Comparison of ENCODE assay signal across 8 cellular contexts in the genomic region with DNA sequence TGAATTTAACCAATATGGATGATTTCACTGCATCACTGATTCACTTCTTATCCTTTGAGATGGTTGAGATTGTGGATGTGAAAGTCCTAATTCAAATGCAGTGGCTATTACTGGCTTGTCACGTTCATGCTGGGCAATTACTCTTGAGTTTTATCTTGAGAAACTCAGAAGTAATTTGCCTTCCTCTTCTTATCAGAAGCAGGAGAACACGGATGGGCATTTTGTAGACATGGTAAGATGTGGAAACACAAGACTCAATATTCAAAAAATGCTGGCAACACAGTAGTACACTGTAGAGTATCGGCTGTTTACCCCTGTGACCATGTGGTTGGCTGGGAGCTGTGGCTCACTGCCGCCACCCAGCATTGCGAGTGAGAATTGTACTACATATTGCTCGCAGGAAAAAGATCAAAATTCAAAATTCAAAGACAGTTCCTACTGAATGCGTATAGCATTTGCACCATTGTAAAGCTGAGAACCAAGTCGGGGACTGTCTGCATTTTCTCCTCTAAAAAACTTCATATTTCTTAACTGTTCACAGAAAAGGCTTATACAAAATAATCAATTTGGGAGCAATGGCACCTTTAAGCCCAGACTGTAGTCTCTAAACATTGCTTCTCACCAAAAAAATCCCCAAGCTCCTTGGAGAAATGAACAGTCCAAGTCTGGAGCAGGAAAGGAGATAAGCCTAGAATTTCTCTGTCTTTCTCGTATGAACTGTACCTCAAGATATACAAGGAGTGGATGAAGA.
DNase-seq lines count a peak whose midpoint lies in the region; ATAC-seq and TF ChIP-seq lines count a peak whose summit lies in the region.

No MANE protein-coding gene starts in this region.

- no peak overlapping the region for H3K4me3 ChIP-seq in AG04450 (ENCODE audit: low read depth, low read length)

- H3K36me3 Mint-ChIP-seq in glutamatergic neuron (ENCODE audit: unreplicated experiment), result no peaks in the 10 kb centered on the region

- no peaks in the 10 kb centered on the region for H3K9me3 ChIP-seq in AG04450 (ENCODE audit: control insufficient read depth, insufficient read depth, low read length)

- H3K9me3 Mint-ChIP-seq in glutamatergic neuron (ENCODE audit: unreplicated experiment), result no peaks in the 10 kb centered on the region

- peaks cover 16% of the 10 kb centered on the region for H3K27me3 ChIP-seq in AG04450 (ENCODE audit: control insufficient read depth, insufficient read depth, low read length)

- H3K4me3 Mint-ChIP-seq in glutamatergic neuron (ENCODE audit: unreplicated experiment), result no peak overlapping the region

- CTCF ChIA-PET in AG04450 (lab: Charles Lee), result interaction anchor here (0.6 to 4.9 kb wide), 15 partner anchors 11 to 241 kb away, joined by 3 to 49 read pairs (median 4); no protein-coding TSS in a partner anchor

- no peaks in the 10 kb centered on the region for H3K27me3 Mint-ChIP-seq in glutamatergic neuron (ENCODE audit: unreplicated experiment)

- DNase-seq in AG04450 (ENCODE audit: low read depth, low spot score), result no peak
- peak; percentile 56 for DNase-seq in NOMO-1 treated with DMSO at 0.1 percent for 48 hours (lab: John Stamatoyannopoulos, UW; ENCODE audit: unreplicated experiment)
- peak; percentile 35 for DNase-seq in activated T-helper 1 cell treated with Interleukin-2 at 50 U/mL for 16 hours (ENCODE audit: low read depth)
- DNase-seq in glutamatergic neuron, result peak; percentile 38
- DNase-seq in stimulated activated CD4-positive, alpha-beta T cell treated with anti-CD3 and anti-CD28 coated beads, Interleukin-12 subunit alpha, Interleukin-12 subunit beta, amount 100 ng/mL, for 24 hours (ENCODE audit: low read depth in 2 of 2), result peak; percentile 5 to 22
- DNase-seq in NCI-H146 treated with DMSO at 0.1 percent for 48 hours (lab: John Stamatoyannopoulos, UW; ENCODE audit: unreplicated experiment), result no peak

- H3K4me1 Mint-ChIP-seq in glutamatergic neuron (ENCODE audit: low read depth, unreplicated experiment), result no peaks in the 10 kb centered on the region

- POLR2A ChIA-PET in AG04450 (lab: Yijun Ruan, JAX), result no interaction called here

- peak; percentile 99 for ATAC-seq in GM18502 (IDR thresholded peaks at IDR 0.05; ENCODE audit: poor library complexity, unreplicated experiment)
- ATAC-seq in HG02870 (IDR thresholded peaks at IDR 0.05; ENCODE audit: unreplicated experiment), result peak; percentile 95

- no peak overlapping the region for H3K27ac Mint-ChIP-seq in glutamatergic neuron (ENCODE audit: unreplicated experiment)

- TF ChIP-seq CTCF in AG04450 (IDR thresholded peaks at IDR 0.05; ENCODE audit: low read depth, low read length) (peak; percentile 78), glutamatergic neuron (IDR thresholded peaks at IDR 0.05; ENCODE audit: partially characterized antibody, unreplicated experiment) (peak; percentile 33)

- H3K27ac ChIP-seq in AG04450 (ENCODE audit: low read depth, low read length), result no peak overlapping the region

Comparison
In these comparisons a context has a peak if more than half of its experiments do, and no peak if none do; other contexts are left out.
1. DNase-seq: peak in NOMO-1 treated with DMSO at 0.1 percent for 48 hours (single experiment), activated T-helper 1 cell treated with Interleukin-2 at 50 U/mL for 16 hours (single experiment), glutamatergic neuron (single experiment) and stimulated activated CD4-positive, alpha-beta T cell treated with anti-CD3 and anti-CD28 coated beads, Interleukin-12 subunit alpha, Interleukin-12 subunit beta, amount 100 ng/mL, for 24 hours (2 of 2); none in AG04450 (single experiment) and NCI-H146 treated with DMSO at 0.1 percent for 48 hours (single experiment).